In the genomic region with DNA sequence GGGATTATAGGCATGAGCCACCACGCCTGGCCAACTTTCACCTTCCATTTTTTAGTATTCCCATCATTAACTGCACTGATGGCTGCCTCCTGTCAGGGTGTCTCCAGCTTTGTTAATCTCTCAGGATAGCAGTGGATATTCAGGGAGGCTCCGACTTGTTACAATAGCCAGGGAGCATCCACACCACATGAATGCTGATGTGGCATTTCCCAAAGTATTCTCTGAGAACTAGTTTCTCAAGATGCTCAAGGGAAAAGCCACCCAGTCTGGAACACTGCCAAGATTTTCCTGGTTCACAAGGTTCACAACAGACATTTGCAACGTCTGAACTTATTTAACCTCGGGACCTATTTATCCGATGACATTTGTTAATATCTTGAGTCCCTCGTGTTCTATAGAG, we compare ENCODE assay signal across 23 cellular contexts.
"Had no signal": no experiment of that assay in that cellular context is flagged by ENCODE, and none has a peak within 500 bp of the region (broad histone marks: within the 10 kb centered on the region; RNA-seq: fewer than 3 reads in every experiment).

No MANE protein-coding gene starts in this region.

- H3K27ac ChIP-seq: dorsolateral prefrontal cortex, epithelial cell of prostate, gastrocnemius medialis, neutrophil, pancreas, stomach, thyroid gland, vagina had no signal

- H3K4me3 ChIP-seq: dorsolateral prefrontal cortex, gastrocnemius medialis, lung, mucosa of descending colon, pancreas, stomach, thyroid gland, vagina had no signal

- H3K36me3 ChIP-seq: neutrophil, pancreas, thyroid gland had no signal

- ATAC-seq: esophagus mucosa, gastrocnemius medialis, left lobe of liver, mucosa of descending colon, pancreas, sciatic nerve had no signal

- FAIRE-seq: keratinocyte, pancreas had no signal

- H3K27me3 ChIP-seq: dorsolateral prefrontal cortex, gastrocnemius medialis, neutrophil, pancreas, stomach, thyroid gland, vagina had no signal

- H3K9me3 ChIP-seq: gastrocnemius medialis, mucosa of descending colon, neutrophil, pancreas, stomach, thyroid gland, vagina had no signal

- DNase-seq: dorsolateral prefrontal cortex; effector CD4-positive, alpha-beta T cell; gastrocnemius medialis; head of caudate nucleus; mesenchymal stem cell; mucosa of descending colon; naive B cell; pancreas; retina; stimulated activated CD4-positive, alpha-beta T cell treated with anti-CD3 and anti-CD28 coated beads, Interleukin-2, amount 100 ng/mL, for 24 hours; stimulated activated CD4-positive, alpha-beta T cell treated with anti-CD3 and anti-CD28 coated beads, Interleukin-4, amount 100 ng/mL, for 24 hours; stimulated activated naive CD4-positive, alpha-beta T cell treated with Interleukin-2 at 50 U/mL for 16 hours; stomach; thyroid gland; trophoblast cell had no signal

- H3K4me1 ChIP-seq: gastrocnemius medialis, pancreas, stomach, thyroid gland, vagina had no signal
